1 cellular context compared by ENCODE assay signal in genomic region chr22:38211556-38211955, GRCh38.
A peak's percentile ranks its signal among the peaks of the same experiment; 100 is the strongest.
TF ChIP-seq lines count a peak whose summit lies in the region.

No MANE protein-coding gene starts in this region.

TF ChIP-seq in HepG2, 621 proteins besides CTCF, POLR2A, EP300 and RAD21:
- TF ChIP-seq ZNF720 (CRISPR knock-in tag; IDR thresholded peaks at IDR 0.05), result no peak
- no peak for TF ChIP-seq WIZ (CRISPR knock-in tag; IDR thresholded peaks at IDR 0.05)
- no peak for TF ChIP-seq SALL1 (CRISPR knock-in tag; IDR thresholded peaks at IDR 0.05)
- TF ChIP-seq POLR2AphosphoS2 (IDR thresholded peaks at IDR 0.05; ENCODE audit: low read depth, low read length), result 0 out of 2 replicates have a peak, but pooled peaks have one; percentile 29
